Comparison of ENCODE assay signal across 1 cellular context in genomic region chr1:207316622-207317510, GRCh38.
A peak's percentile ranks its signal among the peaks of the same experiment; 100 is the strongest.
TF ChIP-seq lines count a peak whose summit lies in the region.

No MANE protein-coding gene starts in this region.

TF ChIP-seq in K562, 482 proteins besides CTCF, POLR2A, EP300 and RAD21 (continued from another document and continues in another):
- TF ChIP-seq ELK1 (CRISPR knock-in tag; IDR thresholded peaks at IDR 0.05) (no peak), TOE1 (IDR thresholded peaks at IDR 0.05; ENCODE audit: borderline replicate concordance) (peak; percentile 74), TOE1 (CRISPR knock-in tag; IDR thresholded peaks at IDR 0.05; ENCODE audit: borderline replicate concordance, low read depth) (no peak), ATF4 (CRISPR knock-in tag; IDR thresholded peaks at IDR 0.05) (peak; percentile 85), NBN (IDR thresholded peaks at IDR 0.05; ENCODE audit: low read depth) (peak; percentile 89), KHSRP (IDR thresholded peaks at IDR 0.05) (no peak), E2F8 (IDR thresholded peaks at IDR 0.05; ENCODE audit: low read depth, partially characterized antibody) (no peak), FOXA3 (CRISPR knock-in tag; conservative IDR thresholded peaks at IDR 0.05 in 1 of 2, IDR thresholded peaks at IDR 0.05 in 1 of 2) (0 out of 4 replicates have a peak, but pooled peaks of 1 of the 2 experiments have one; percentile 22), HEY1 (CRISPR knock-in tag; IDR thresholded peaks at IDR 0.05; ENCODE audit: borderline replicate concordance) (no peak), CEBPG (CRISPR knock-in tag; IDR thresholded peaks at IDR 0.05) (peak; percentile 84), CEBPG (tag; conservative IDR thresholded peaks at IDR 0.05 in 1 of 2, IDR thresholded peaks at IDR 0.05 in 1 of 2) (peak; percentile 94 to 97), SREBF1 (IDR thresholded peaks at IDR 0.05; ENCODE audit: borderline replicate concordance, low read depth, low read length) (no peak), ZNF140 (CRISPR knock-in tag; IDR thresholded peaks at IDR 0.05) (no peak), ZNF644 (tag; IDR thresholded peaks at IDR 0.05; ENCODE audit: low read depth) (0 out of 2 replicates have a peak, but pooled peaks have one; percentile 29), NR2C1 (IDR thresholded peaks at IDR 0.05) (no peak), NR2C1 (tag; IDR thresholded peaks at IDR 0.05) (no peak), PTRF (tag; IDR thresholded peaks at IDR 0.05) (no peak), HMGN3 (IDR thresholded peaks at IDR 0.05; ENCODE audit: borderline replicate concordance, extremely low read depth, insufficient read length, low read depth, low read length) (no peak), JUND (IDR thresholded peaks at IDR 0.05; ENCODE audit: borderline replicate concordance, low read depth, low read length) (peak; percentile 66), JUND (tag; IDR thresholded peaks at IDR 0.05; ENCODE audit: borderline replicate concordance, low read depth, low read length) (peak; percentile 58; the same call in 1 of the 3 replicates), SMARCA5 (IDR thresholded peaks at IDR 0.05) (peak; percentile 81; the same call in 1 of the 2 replicates), FOSL1 (tag; conservative IDR thresholded peaks at IDR 0.05) (0 out of 2 replicates have a peak, but pooled peaks have one; percentile 5), ZC3H11A (IDR thresholded peaks at IDR 0.05; ENCODE audit: low read depth, low read length) (0 out of 2 replicates have a peak, but pooled peaks have one; percentile 60), NCOA4 (IDR thresholded peaks at IDR 0.05; ENCODE audit: partially characterized antibody) (no peak), TCF7L2 (IDR thresholded peaks at IDR 0.05; ENCODE audit: low read depth, low read length) (0 out of 2 replicates have a peak, but pooled peaks have one; percentile 25), RHOXF2B (CRISPR knock-in tag; conservative IDR thresholded peaks at IDR 0.05) (0 out of 2 replicates have a peak, but pooled peaks have one; percentile 57), ZNF77 (CRISPR knock-in tag; IDR thresholded peaks at IDR 0.05) (no peak), ZNF75A (CRISPR knock-in tag; IDR thresholded peaks at IDR 0.05) (0 out of 2 replicates have a peak, but pooled peaks have one; percentile 36), ZFX (CRISPR knock-in tag; IDR thresholded peaks at IDR 0.05) (no peak), ZNF398 (CRISPR knock-in tag; IDR thresholded peaks at IDR 0.05) (no peak), HDGF (IDR thresholded peaks at IDR 0.05) (peak; percentile 88; the same call in 1 of the 2 replicates), ZNF76 (CRISPR knock-in tag; IDR thresholded peaks at IDR 0.05; ENCODE audit: borderline replicate concordance) (peak; percentile 85; the same call in 1 of the 2 replicates), MCM2 (IDR thresholded peaks at IDR 0.05; ENCODE audit: low read depth) (no peak), HES1 (IDR thresholded peaks at IDR 0.05; ENCODE audit: low read depth) (no peak), BDP1 (IDR thresholded peaks at IDR 0.05; ENCODE audit: insufficient read depth, insufficient read length) (no peak), RFX1 (IDR thresholded peaks at IDR 0.05) (0 out of 2 replicates have a peak, but pooled peaks have one; percentile 1), MAFK (IDR thresholded peaks at IDR 0.05; ENCODE audit: low read length) (0 out of 2 replicates have a peak, but pooled peaks have one; percentile 16), VEZF1 (CRISPR knock-in tag; IDR thresholded peaks at IDR 0.05) (peak; percentile 66), DDX20 (tag; IDR thresholded peaks at IDR 0.05; ENCODE audit: low read depth) (0 out of 2 replicates have a peak, but pooled peaks have one; percentile 11), ZKSCAN8 (CRISPR knock-in tag; IDR thresholded peaks at IDR 0.05) (0 out of 2 replicates have a peak, but pooled peaks have one; percentile 26), HMBOX1 (IDR thresholded peaks at IDR 0.05) (peak; percentile 97), CBFA2T2 (conservative IDR thresholded peaks at IDR 0.05) (peak; percentile 67), FUS (optimal IDR thresholded peaks at IDR 0.05; ENCODE audit: low read depth, low read length) (no peak), CHAMP1 (IDR thresholded peaks at IDR 0.05) (no peak), SRF (CRISPR knock-in tag; IDR thresholded peaks at IDR 0.05) (no peak), TEAD2 (tag; IDR thresholded peaks at IDR 0.05) (0 out of 2 replicates have a peak, but pooled peaks have one; percentile 5), ZNF3 (CRISPR knock-in tag; IDR thresholded peaks at IDR 0.05) (0 out of 2 replicates have a peak, but pooled peaks have one; percentile 23), ZNF282 (CRISPR knock-in tag; IDR thresholded peaks at IDR 0.05) (no peak), ZBTB26 (CRISPR knock-in tag; IDR thresholded peaks at IDR 0.05) (peak; percentile 57; the same call in 1 of the 2 replicates), ZNF589 (CRISPR knock-in tag; IDR thresholded peaks at IDR 0.05; ENCODE audit: low read depth) (peak; percentile 82), ZNF507 (tag; conservative IDR thresholded peaks at IDR 0.05) (no peak), ZNF324 (CRISPR knock-in tag; IDR thresholded peaks at IDR 0.05) (0 out of 2 replicates have a peak, but pooled peaks have one; percentile 43), RBM17 (IDR thresholded peaks at IDR 0.05; ENCODE audit: borderline replicate concordance, low read depth, low read length) (no peak), E2F5 (CRISPR knock-in tag; IDR thresholded peaks at IDR 0.05) (no peak)
